ENCODE assay signal across 7 cellular contexts in the genomic region with DNA sequence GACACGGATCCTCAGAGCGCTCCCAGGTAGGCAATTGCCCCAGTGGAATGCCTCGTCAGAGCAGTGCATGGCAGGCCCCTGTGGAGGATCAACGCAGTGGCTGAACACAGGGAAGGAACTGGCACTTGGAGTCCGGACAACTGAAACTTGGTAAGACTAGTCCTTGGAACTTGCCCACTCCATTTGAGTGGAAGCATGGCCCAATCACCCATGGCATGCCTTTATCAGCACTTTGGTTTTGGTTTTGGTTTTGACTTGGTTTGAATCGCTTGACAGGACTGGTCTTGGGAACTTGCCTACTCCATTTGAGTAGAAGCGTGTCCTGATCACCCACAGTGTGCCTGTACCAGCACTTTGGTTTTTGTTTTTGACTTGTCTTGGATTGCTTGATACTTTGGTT. TPM values are rescaled to one million over a fixed set of nuclear protein-coding genes. Genes with fewer than 3 reads are reported as not detected.
"Had no signal": no experiment of that assay in that cellular context is flagged by ENCODE, and none has a peak within 500 bp of the region (broad histone marks: within the 10 kb centered on the region; RNA-seq: fewer than 3 reads in every experiment).

No MANE protein-coding gene starts in this region.

RNA-seq across cellular contexts. Expression of a gene that starts 8.1 kb away (rescaled TPM):
- total RNA-seq: endothelial cell of umbilical vein, lung microvascular endothelial cell, occipital lobe, renal cortical epithelial cell, SJSA1, urinary bladder had no signal
- polyA plus RNA-seq: endothelial cell of umbilical vein, neural cell had no signal
